Comparison of ENCODE assay signal across 8 cellular contexts in genomic region chr13:32737679-32738078, GRCh38.
DNase-seq lines count a peak whose midpoint lies in the region; ATAC-seq and TF ChIP-seq lines count a peak whose summit lies in the region.

No MANE protein-coding gene starts in this region.

- peaks cover 9% of the 10 kb centered on the region for H3K36me3 ChIP-seq in adipocyte (ENCODE audit: control insufficient read depth, insufficient read depth, low read length, severe bottlenecking)
- H3K36me3 ChIP-seq in neutrophil, result peaks cover 4% of the 10 kb centered on the region

- H3K4me3 ChIP-seq in adipocyte (ENCODE audit: low read length), result peak overlapping the region; percentile 79
- H3K4me3 ChIP-seq in neutrophil (ENCODE audit: low read depth in 1 of 2, low read length in 1 of 2), result no peak overlapping the region

- no peaks in the 10 kb centered on the region for H3K27me3 ChIP-seq in adipocyte (replicated peaks; ENCODE audit: control insufficient read depth, insufficient read depth, low read length)
- no peaks in the 10 kb centered on the region for H3K27me3 ChIP-seq in neutrophil

- ATAC-seq in GM18511 (IDR thresholded peaks at IDR 0.05; ENCODE audit: unreplicated experiment) (peak; percentile 75), HG02759 (IDR thresholded peaks at IDR 0.05; ENCODE audit: unreplicated experiment) (peak; percentile 81)

- H3K9me3 ChIP-seq in adipocyte (ENCODE audit: control insufficient read depth, low read length) (no peaks in the 10 kb centered on the region), neutrophil (no peaks in the 10 kb centered on the region)

- peak overlapping the region; percentile 85 for H3K9ac ChIP-seq in adipocyte (ENCODE audit: low read length)

- peak overlapping the region; percentile 37 for H3K27ac ChIP-seq in neutrophil

- H3K4me1 ChIP-seq in adipocyte (ENCODE audit: control insufficient read depth, insufficient read depth, low read length) (peaks cover 13% of the 10 kb centered on the region), neutrophil (ENCODE audit: control insufficient read depth in 1 of 2, insufficient read depth in 1 of 2, low read depth in 1 of 2, low read length in 1 of 2) (peaks cover 3 to 7% of the 10 kb centered on the region in 2 experiments)

- DNase-seq in adipocyte (ENCODE audit: low read depth) (no peak), inferior parietal cortex (ENCODE audit: extremely low spot score) (no peak), GDM1 (lab: John Stamatoyannopoulos, UW) (no peak), GM19238 (ENCODE audit: insufficient read length, low spot score) (no peak), DMS79 (lab: John Stamatoyannopoulos, UW) (no peak)

- no peak for TF ChIP-seq CTCF in neutrophil (IDR thresholded peaks at IDR 0.05)
